Comparison of ENCODE assay signal across 8 cellular contexts in genomic region chr1:111227875-111228747, GRCh38. TPM values are rescaled to one million over a fixed set of nuclear protein-coding genes. Genes with fewer than 3 reads are reported as not detected.
DNase-seq lines count a peak whose midpoint lies in the region; ATAC-seq and TF ChIP-seq lines count a peak whose summit lies in the region.

No MANE protein-coding gene starts in this region.

- H3K4me1 ChIP-seq in left ventricle myocardium inferior (peaks cover 4% of the 10 kb centered on the region), spleen (peaks cover 9 to 93% (median 39%) of the 10 kb centered on the region in 6 donors)

- H3K36me3 ChIP-seq in left ventricle myocardium inferior: no peaks in the 10 kb centered on the region
- H3K36me3 ChIP-seq in spleen: no peaks in the 10 kb centered on the region

- H3K9me3 ChIP-seq in left ventricle myocardium inferior (replicated peaks): no peaks in the 10 kb centered on the region
- H3K9me3 ChIP-seq in spleen: no peaks in the 10 kb centered on the region

- H3K4me1 Mint-ChIP-seq in activated T-helper 17 cell treated with anti-CD3 and anti-CD28 coated beads, Interleukin-2, amount 50 U/mL, for 72 hours: peaks cover 54% of the 10 kb centered on the region

- no peaks in the 10 kb centered on the region for H3K27me3 ChIP-seq in left ventricle myocardium inferior (ENCODE audit: low read depth)
- H3K27me3 ChIP-seq in spleen (replicated peaks in 1 of 7): no peaks in the 10 kb centered on the region

- H3K27ac ChIP-seq in left ventricle myocardium inferior (replicated peaks) (peak overlapping the region; percentile 74), spleen (peak overlapping the region in 5 of 8 donors; percentile 61 to 81 (median 66))

- H3K27me3 Mint-ChIP-seq in activated T-helper 17 cell treated with anti-CD3 and anti-CD28 coated beads, Interleukin-2, amount 50 U/mL, for 72 hours: no peaks in the 10 kb centered on the region

- ATAC-seq in activated T-helper 17 cell treated with anti-CD3 and anti-CD28 coated beads, Interleukin-2, amount 50 U/mL, for 72 hours (replicated peaks): peak; percentile 61
- no peak for ATAC-seq in GM19397 (IDR thresholded peaks at IDR 0.05; ENCODE audit: unreplicated experiment)
- ATAC-seq in HG03520 (IDR thresholded peaks at IDR 0.05; ENCODE audit: unreplicated experiment): no peak

- H3K27ac Mint-ChIP-seq in activated T-helper 17 cell treated with anti-CD3 and anti-CD28 coated beads, Interleukin-2, amount 50 U/mL, for 72 hours: peak overlapping the region; percentile 12

- no peaks in the 10 kb centered on the region for H3K36me3 Mint-ChIP-seq in activated T-helper 17 cell treated with anti-CD3 and anti-CD28 coated beads, Interleukin-2, amount 50 U/mL, for 72 hours (ENCODE audit: low read depth)

- peak overlapping the region; percentile 68 for H3K4me3 Mint-ChIP-seq in activated T-helper 17 cell treated with anti-CD3 and anti-CD28 coated beads, Interleukin-2, amount 50 U/mL, for 72 hours

- no peak for TF ChIP-seq POLR2A in spleen (IDR thresholded peaks at IDR 0.05)

- DNase-seq in HCEC 1CT: peak; percentile 85
- DNase-seq in left ventricle myocardium inferior: peak; percentile 24
- no peak for DNase-seq in spleen
- no peak for DNase-seq in ecto neural progenitor cell (ENCODE audit: low spot score)
- DNase-seq in NCI-H1092 treated with DMSO at 0.1 percent for 48 hours (lab: John Stamatoyannopoulos, UW): no peak

- H3K4me3 ChIP-seq in left ventricle myocardium inferior (no peak overlapping the region), spleen (no peak overlapping the region)

- 77 to 87% (median 83%) methylated on average over 6 of the region's 6 CpGs for WGBS in spleen, 5 donors

- intact Hi-C loops in left ventricle myocardium inferior (cut with micrococcal nuclease) (loop anchor here (5.0 kb wide), 1 partner anchor 49 kb away; no protein-coding TSS in a partner anchor), spleen (cut with DNase I; ENCODE audit: low total_unique reads) (loop anchor here (5.0 to 10.0 kb wide), 2 partner anchors 107 to 169 kb away; no protein-coding TSS in a partner anchor)

- no peaks in the 10 kb centered on the region for H3K9me3 Mint-ChIP-seq in activated T-helper 17 cell treated with anti-CD3 and anti-CD28 coated beads, Interleukin-2, amount 50 U/mL, for 72 hours

- TF ChIP-seq CTCF in left ventricle myocardium inferior (IDR thresholded peaks at IDR 0.05; ENCODE audit: borderline replicate concordance): no peak
- no peak for TF ChIP-seq CTCF in spleen (IDR thresholded peaks at IDR 0.05 in 8 of 11, conservative IDR thresholded peaks at IDR 0.05 in 3 of 11)

RNA-seq across cellular contexts. Expression of gene CHI3L2, which starts 0.6 kb away (rescaled TPM):
- 1 to 10 TPM; 2.7 to 3.8 TPM for total RNA-seq in activated T-helper 17 cell treated with anti-CD3 and anti-CD28 coated beads, Interleukin-2, amount 50 U/mL, for 72 hours
- total RNA-seq in left ventricle myocardium inferior (1.1 TPM), spleen (10 to 100 TPM in 6 of 7 donors, 1 to 10 TPM in 1; 6.0 to 58.3 (median 25.6) TPM)
- 100 to 1,000 TPM in 1 of 3 donors, 10 to 100 TPM in 2; 40.1 to 159 (median 59.2) TPM for polyA plus RNA-seq in spleen

RNA-seq across cellular contexts. Expression of gene DENND2D, which starts 27.7 kb away (rescaled TPM):
- 100 to 1,000 TPM; 146 to 148 TPM for total RNA-seq in activated T-helper 17 cell treated with anti-CD3 and anti-CD28 coated beads, Interleukin-2, amount 50 U/mL, for 72 hours
- total RNA-seq in left ventricle myocardium inferior (1.8 TPM), spleen (100 to 1,000 TPM; 127 to 182 (median 153) TPM)
- polyA plus RNA-seq in spleen: 100 to 1,000 TPM in 2 of 3 donors, 10 to 100 TPM in 1; 90.3 to 106 (median 101) TPM

Comparison
In these comparisons a context has a peak if more than half of its experiments do, and no peak if none do; other contexts are left out.
1. DNase-seq: peak in HCEC 1CT (single experiment) and left ventricle myocardium inferior (single experiment); none in spleen (single experiment), ecto neural progenitor cell (single experiment) and NCI-H1092 treated with DMSO at 0.1 percent for 48 hours (single experiment).
2. RNA of gene DENND2D, which starts 27.7 kb away (total RNA-seq): 127 to 182 TPM in spleen and 146 to 148 TPM in activated T-helper 17 cell treated with anti-CD3 and anti-CD28 coated beads, Interleukin-2, amount 50 U/mL, for 72 hours; 1.8 TPM in left ventricle myocardium inferior (single experiment); every median in the first group is over 10 times any median in the second.